In genomic region chr12:48680861-48681260, GRCh38 we compare ENCODE assay signal across 9 cellular contexts. TPM values are rescaled to one million over a fixed set of nuclear protein-coding genes. Genes with fewer than 3 reads are reported as not detected.
DNase-seq lines count a peak whose midpoint lies in the region; ATAC-seq, FAIRE-seq and TF ChIP-seq lines count a peak whose summit lies in the region.
"Had no signal": no experiment of that assay in that cellular context is flagged by ENCODE, and none has a peak within 500 bp of the region (broad histone marks: within the 10 kb centered on the region; RNA-seq: fewer than 3 reads in every experiment).

No MANE protein-coding gene starts in this region.

- H3K27ac ChIP-seq in kidney (ENCODE audit: low read depth in 2 of 2, low read length in 2 of 2), result no peak overlapping the region
- no peak overlapping the region for H3K27ac ChIP-seq in suprapubic skin

- peak overlapping the region; percentile 91 for H3K27ac Mint-ChIP-seq in activated CD4-positive, alpha-beta T cell treated with anti-CD3 and anti-CD28 coated beads for 36 hours
- peak overlapping the region; percentile 97 for H3K27ac Mint-ChIP-seq in activated naive CD8-positive, alpha-beta T cell

- peaks cover 50% of the 10 kb centered on the region for H3K36me3 Mint-ChIP-seq in activated CD4-positive, alpha-beta T cell treated with anti-CD3 and anti-CD28 coated beads for 36 hours (ENCODE audit: low read depth)
- peaks cover 13% of the 10 kb centered on the region for H3K36me3 Mint-ChIP-seq in activated naive CD8-positive, alpha-beta T cell

- intact Hi-C loops in activated CD4-positive, alpha-beta T cell treated with anti-CD3 and anti-CD28 coated beads for 36 hours (cut with DNase I, micrococcal nuclease), result loop anchor here in 1 of 2 experiments (5.0 to 10.0 kb wide), 3 partner anchors 116 to 876 kb away; partner anchors contain the start of gene WNT1
- intact Hi-C loops in kidney (cut with DNase I), result no loop called here

- H3K9ac ChIP-seq in kidney (ENCODE audit: low read length in 2 of 2), result peak overlapping the region; percentile 92 to 96

- H3K27me3 ChIP-seq in suprapubic skin, result no peaks in the 10 kb centered on the region

- H3K4me1 Mint-ChIP-seq in activated CD4-positive, alpha-beta T cell treated with anti-CD3 and anti-CD28 coated beads for 36 hours, result peaks cover 49% of the 10 kb centered on the region
- peaks cover 45% of the 10 kb centered on the region for H3K4me1 Mint-ChIP-seq in activated naive CD8-positive, alpha-beta T cell (ENCODE audit: low read depth)

- no peak for FAIRE-seq in kidney (lab: Jason Lieb, UNC)

- H3K4me3 Mint-ChIP-seq in activated CD4-positive, alpha-beta T cell treated with anti-CD3 and anti-CD28 coated beads for 36 hours, result peak overlapping the region; percentile 87
- peak overlapping the region; percentile 99 for H3K4me3 Mint-ChIP-seq in activated naive CD8-positive, alpha-beta T cell

- no peak for DNase-seq in activated CD4-positive, alpha-beta T cell treated with anti-CD3 and anti-CD28 coated beads for 36 hours
- DNase-seq in activated CD4-positive, alpha-beta T cell treated with anti-CD3 and anti-CD28 coated beads, Interleukin-2, amount 50 U/mL, for 48 hours, result no peak
- DNase-seq in kidney, result no peak
- no peak for DNase-seq in suprapubic skin (ENCODE audit: low spot score in 2 of 2)
- DNase-seq in activated gamma-delta T cell treated with Interleukin-2 at 50 U/mL for 16 hours, result no peak

- H3K4me3 ChIP-seq in kidney (ENCODE audit: low read length in 2 of 2) (peak overlapping the region; percentile 96 to 99), suprapubic skin (peak overlapping the region; percentile 91)

- POLR2A ChIA-PET in activated CD4-positive, alpha-beta T cell treated with anti-CD3 and anti-CD28 coated beads for 36 hours (lab: Charles Lee), result no interaction called here

- peaks cover 15 to 21% of the 10 kb centered on the region in 2 donors for H3K4me1 ChIP-seq in kidney (ENCODE audit: control insufficient read depth in 1 of 2, insufficient read depth in 1 of 2, low read depth in 1 of 2, low read length in 2 of 2)
- H3K4me1 ChIP-seq in suprapubic skin, result peaks cover 47% of the 10 kb centered on the region

- TF ChIP-seq CTCF in kidney (IDR thresholded peaks at IDR 0.05; ENCODE audit: borderline replicate concordance, extremely low read depth, insufficient read depth) (no peak), suprapubic skin (IDR thresholded peaks at IDR 0.05) (no peak)

- no peak for ATAC-seq in activated CD4-positive, alpha-beta T cell treated with anti-CD3 and anti-CD28 coated beads for 36 hours
- no peak for ATAC-seq in GM18511 (IDR thresholded peaks at IDR 0.05; ENCODE audit: unreplicated experiment)
- ATAC-seq in HG02884 (IDR thresholded peaks at IDR 0.05; ENCODE audit: unreplicated experiment), result no peak

- 73% methylated on average over 12 of the region's 13 CpGs for WGBS in suprapubic skin

- no peaks in the 10 kb centered on the region for H3K9me3 ChIP-seq in kidney (ENCODE audit: control insufficient read depth in 1 of 2, low read length in 2 of 2)
- H3K9me3 ChIP-seq in suprapubic skin, result no peaks in the 10 kb centered on the region
- H3K9me3 ChIP-seq: mucosa of descending colon had no signal

- TF ChIP-seq EP300 in suprapubic skin (IDR thresholded peaks at IDR 0.05), result no peak

- H3K36me3 ChIP-seq in kidney (ENCODE audit: control insufficient read depth in 1 of 2, insufficient read depth in 2 of 2, low read length in 2 of 2) (peaks cover 5 to 14% of the 10 kb centered on the region in 2 donors), suprapubic skin (peaks cover 23% of the 10 kb centered on the region)

- CTCF ChIA-PET in activated CD4-positive, alpha-beta T cell treated with anti-CD3 and anti-CD28 coated beads for 36 hours (lab: Charles Lee), result no interaction called here

- no peak for TF ChIP-seq POLR2A in suprapubic skin (IDR thresholded peaks at IDR 0.05)

- H3K9me3 Mint-ChIP-seq in activated CD4-positive, alpha-beta T cell treated with anti-CD3 and anti-CD28 coated beads for 36 hours (ENCODE audit: low read depth), result no peaks in the 10 kb centered on the region
- H3K9me3 Mint-ChIP-seq in activated naive CD8-positive, alpha-beta T cell (ENCODE audit: low read depth), result no peaks in the 10 kb centered on the region

- no peaks in the 10 kb centered on the region for H3K27me3 Mint-ChIP-seq in activated CD4-positive, alpha-beta T cell treated with anti-CD3 and anti-CD28 coated beads for 36 hours
- H3K27me3 Mint-ChIP-seq in activated naive CD8-positive, alpha-beta T cell, result no peaks in the 10 kb centered on the region

RNA-seq across cellular contexts. Expression of gene KANSL2, which starts 1.2 kb away (rescaled TPM):
- total RNA-seq in activated CD4-positive, alpha-beta T cell treated with anti-CD3 and anti-CD28 coated beads for 36 hours, result 10 to 100 TPM; 44.0 to 59.8 TPM
- total RNA-seq in kidney (32.2 TPM), suprapubic skin (10 to 100 TPM; 39.0 to 92.7 (median 62.4) TPM)
- polyA plus RNA-seq in kidney (ENCODE audit: insufficient read depth, low read depth, low replicate concordance), result 24.6 TPM

RNA-seq across cellular contexts. Expression of gene CCNT1, which starts 35.6 kb away (rescaled TPM):
- total RNA-seq in activated CD4-positive, alpha-beta T cell treated with anti-CD3 and anti-CD28 coated beads for 36 hours, result 10 to 100 TPM; 82.2 to 85.1 TPM
- total RNA-seq in kidney (39.4 TPM), suprapubic skin (10 to 100 TPM; 23.4 to 74.4 (median 36.4) TPM)
- 4.1 TPM for polyA plus RNA-seq in kidney (ENCODE audit: insufficient read depth, low read depth, low replicate concordance)
